Comparison of ENCODE assay signal across 23 cellular contexts in the genomic region with DNA sequence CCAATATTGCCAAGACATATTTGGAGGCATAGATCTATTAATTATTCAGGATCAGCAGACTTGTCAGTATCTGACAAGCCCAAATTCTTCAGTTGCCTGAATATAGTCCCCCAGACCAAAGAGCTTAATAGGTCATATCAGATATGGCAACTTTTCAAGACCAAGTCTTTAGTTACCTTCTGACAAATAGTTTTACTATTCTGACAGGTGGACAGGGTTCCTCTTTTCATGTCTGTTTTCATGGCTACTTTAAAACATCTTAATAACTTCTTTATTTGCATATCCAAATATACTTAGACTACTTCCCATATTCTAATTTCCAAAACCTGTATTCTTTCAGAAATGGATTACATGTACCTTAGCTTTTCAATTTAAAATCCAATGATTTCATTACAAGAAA.
"Had no signal": no experiment of that assay in that cellular context is flagged by ENCODE, and none has a peak within 500 bp of the region (broad histone marks: within the 10 kb centered on the region; RNA-seq: fewer than 3 reads in every experiment).

No MANE protein-coding gene starts in this region.

- H3K27me3 ChIP-seq: hepatocyte, ovary, right atrium auricular region, right lobe of liver, suprapubic skin, tibial artery, upper lobe of right lung had no signal

- DNase-seq: islet precursor cell; left ventricle myocardium inferior; mesendoderm; naive thymus-derived CD4-positive, alpha-beta T cell; ovary; right lobe of liver; stimulated activated CD4-positive, alpha-beta T cell treated with anti-CD3 and anti-CD28 coated beads, Interleukin-1b, Interleukin-23, amount 100 ng/mL, for 48 hours; stimulated activated CD4-positive, alpha-beta T cell treated with anti-CD3 and anti-CD28 coated beads, Interleukin-2, amount 100 ng/mL, for 48 hours; stimulated activated CD4-positive, alpha-beta T cell treated with anti-CD3 and anti-CD28 coated beads, Interleukin-4, amount 100 ng/mL, for 4 hours; stimulated activated CD8-positive, alpha-beta memory T cell treated with anti-CD3 and anti-CD28 coated beads, Interleukin-4, amount 100 ng/mL, for 48 hours; stimulated activated naive CD4-positive, alpha-beta T cell; tibial artery; trophoblast cell; upper lobe of right lung had no signal

- H3K27me3 Mint-ChIP-seq: naive thymus-derived CD4-positive, alpha-beta T cell; natural killer cell treated with Interleukin-12 subunit alpha and Interleukin-12 subunit beta and Interleukin-15 and Interleukin-18, amount 100 ng/mL, for 72 hours; progenitor cell of endocrine pancreas; stimulated activated naive CD8-positive, alpha-beta T cell treated with anti-CD3 and anti-CD28 coated beads, Interleukin-15, Interleukin-2, amounts not matched to agents 100 ng/mL and 50 ng/mL, for 24 hours had no signal

- H3K36me3 ChIP-seq: ovary had no signal

- H3K4me3 ChIP-seq: hepatocyte, left ventricle myocardium inferior, ovary, right atrium auricular region, right lobe of liver, smooth muscle cell, suprapubic skin, thoracic aorta, tibial artery, upper lobe of right lung had no signal

- H3K79me2 ChIP-seq: hepatocyte had no signal

- H2AFZ ChIP-seq: hepatocyte had no signal

- H3K27ac ChIP-seq: hepatocyte, left ventricle myocardium inferior, ovary, right atrium auricular region, right lobe of liver, suprapubic skin, thoracic aorta, tibial artery, upper lobe of right lung had no signal

- H3K4me2 ChIP-seq: hepatocyte, smooth muscle cell had no signal

- H3K9me3 Mint-ChIP-seq: natural killer cell treated with Interleukin-12 subunit alpha and Interleukin-12 subunit beta and Interleukin-15 and Interleukin-18, amount 100 ng/mL, for 72 hours; stimulated activated naive CD8-positive, alpha-beta T cell treated with anti-CD3 and anti-CD28 coated beads, Interleukin-15, Interleukin-2, amounts not matched to agents 100 ng/mL and 50 ng/mL, for 24 hours had no signal

- H3K9me3 ChIP-seq: left ventricle myocardium inferior, ovary, right atrium auricular region, right lobe of liver, suprapubic skin, thoracic aorta, tibial artery, upper lobe of right lung had no signal

- H3K27ac Mint-ChIP-seq: naive thymus-derived CD4-positive, alpha-beta T cell; progenitor cell of endocrine pancreas; stimulated activated naive CD8-positive, alpha-beta T cell treated with anti-CD3 and anti-CD28 coated beads, Interleukin-15, Interleukin-2, amounts not matched to agents 100 ng/mL and 50 ng/mL, for 24 hours had no signal

- H3K4me1 ChIP-seq: right atrium auricular region, right lobe of liver had no signal

- H3K4me3 Mint-ChIP-seq: mesothelial cell of epicardium; naive thymus-derived CD4-positive, alpha-beta T cell; natural killer cell treated with Interleukin-12 subunit alpha and Interleukin-12 subunit beta and Interleukin-15 and Interleukin-18, amount 100 ng/mL, for 72 hours; stimulated activated naive CD8-positive, alpha-beta T cell treated with anti-CD3 and anti-CD28 coated beads, Interleukin-15, Interleukin-2, amounts not matched to agents 100 ng/mL and 50 ng/mL, for 24 hours had no signal

- ATAC-seq: naive thymus-derived CD4-positive, alpha-beta T cell; natural killer cell treated with Interleukin-12 subunit alpha and Interleukin-12 subunit beta and Interleukin-15 and Interleukin-18, amount 100 ng/mL, for 72 hours; right lobe of liver; upper lobe of right lung had no signal
